Comparison of ENCODE assay signal across 29 cellular contexts in genomic region chr7:1745576-1746490, GRCh38.
"Had no signal": no experiment of that assay in that cellular context is flagged by ENCODE, and none has a peak within 500 bp of the region (broad histone marks: within the 10 kb centered on the region; RNA-seq: fewer than 3 reads in every experiment).

No MANE protein-coding gene starts in this region.

- H2AFZ ChIP-seq: parathyroid adenoma had no signal

- FAIRE-seq: islet of Langerhans had no signal

- H3K27me3 ChIP-seq: right atrium auricular region, right lobe of liver, vagina had no signal

- H3K9me3 ChIP-seq: left ventricle myocardium inferior, mucosa of descending colon, right atrium auricular region, right lobe of liver, suprapubic skin, thoracic aorta, tibial nerve, vagina had no signal

- ATAC-seq: mucosa of descending colon; naive thymus-derived CD4-positive, alpha-beta T cell; natural killer cell treated with Interleukin-12 subunit alpha and Interleukin-12 subunit beta and Interleukin-15 and Interleukin-18, amount 100 ng/mL, for 72 hours; right lobe of liver; stimulated activated memory B cell treated with anti-CD40 and anti-IgM and Interleukin-4, amounts not matched to agents 10 μg/mL and 1 μg/mL and 100 μg/mL, for 72 hours; stimulated activated naive CD8-positive, alpha-beta T cell treated with anti-CD3 and anti-CD28 coated beads, Interleukin-15, amount 100 ng/mL, for 72 hours had no signal

- H3K79me2 ChIP-seq: parathyroid adenoma had no signal

- H3K27me3 Mint-ChIP-seq: progenitor cell of endocrine pancreas; stimulated activated naive CD8-positive, alpha-beta T cell treated with anti-CD3 and anti-CD28 coated beads, Interleukin-15, amount 100 ng/mL, for 72 hours; type B pancreatic cell had no signal

- H3K27ac ChIP-seq: left ventricle myocardium inferior, parathyroid adenoma, right atrium auricular region, right lobe of liver, suprapubic skin, thoracic aorta, tibial nerve, vagina had no signal

- H3K27ac Mint-ChIP-seq: immature natural killer cell; mesothelial cell of epicardium; naive thymus-derived CD4-positive, alpha-beta T cell; natural killer cell treated with Interleukin-12 subunit alpha and Interleukin-12 subunit beta and Interleukin-15 and Interleukin-18, amount 100 ng/mL, for 72 hours; progenitor cell of endocrine pancreas; stimulated activated memory B cell treated with anti-CD40 and anti-IgM and Interleukin-4, amounts not matched to agents 10 μg/mL and 1 μg/mL and 100 μg/mL, for 72 hours; stimulated activated naive CD8-positive, alpha-beta T cell treated with anti-CD3 and anti-CD28 coated beads, Interleukin-15, amount 100 ng/mL, for 72 hours; type B pancreatic cell had no signal

- H3K9ac ChIP-seq: parathyroid adenoma had no signal

- H3K4me3 Mint-ChIP-seq: immature natural killer cell; mesothelial cell of epicardium; naive thymus-derived CD4-positive, alpha-beta T cell; natural killer cell treated with Interleukin-12 subunit alpha and Interleukin-12 subunit beta and Interleukin-15 and Interleukin-18, amount 100 ng/mL, for 72 hours; stimulated activated memory B cell treated with anti-CD40 and anti-IgM and Interleukin-4, amounts not matched to agents 10 μg/mL and 1 μg/mL and 100 μg/mL, for 72 hours; stimulated activated naive CD8-positive, alpha-beta T cell treated with anti-CD3 and anti-CD28 coated beads, Interleukin-15, amount 100 ng/mL, for 72 hours; type B pancreatic cell had no signal

- H3K4me2 ChIP-seq: smooth muscle cell had no signal

- DNase-seq: head of caudate nucleus; hippocampal formation; immature natural killer cell; left ventricle myocardium inferior; mesendoderm; naive thymus-derived CD4-positive, alpha-beta T cell; nucleus accumbens; stimulated activated CD4-positive, alpha-beta T cell treated with anti-CD3 and anti-CD28 coated beads, Interleukin-1b, Interleukin-23, amount 100 ng/mL, for 48 hours; stimulated activated CD4-positive, alpha-beta T cell treated with anti-CD3 and anti-CD28 coated beads, Interleukin-2, amount 100 ng/mL, for 48 hours; stimulated activated CD4-positive, alpha-beta T cell treated with anti-CD3 and anti-CD28 coated beads, Interleukin-4, amount 100 ng/mL, for 4 hours; stimulated activated CD8-positive, alpha-beta memory T cell treated with anti-CD3 and anti-CD28 coated beads, Interleukin-4, amount 100 ng/mL, for 48 hours; stimulated activated naive CD4-positive, alpha-beta T cell treated with Interleukin-2 at 50 U/mL for 16 hours; stimulated activated naive CD8-positive, alpha-beta T cell treated with anti-CD3 and anti-CD28 coated beads, Interleukin-15, amount 100 ng/mL, for 72 hours had no signal

- H3K4me1 ChIP-seq: parathyroid adenoma had no signal

- H3K9me3 Mint-ChIP-seq: immature natural killer cell; mesothelial cell of epicardium; naive thymus-derived CD4-positive, alpha-beta T cell; natural killer cell treated with Interleukin-12 subunit alpha and Interleukin-12 subunit beta and Interleukin-15 and Interleukin-18, amount 100 ng/mL, for 72 hours; stimulated activated memory B cell treated with anti-CD40 and anti-IgM and Interleukin-4, amounts not matched to agents 10 μg/mL and 1 μg/mL and 100 μg/mL, for 72 hours; stimulated activated naive CD8-positive, alpha-beta T cell treated with anti-CD3 and anti-CD28 coated beads, Interleukin-15, amount 100 ng/mL, for 72 hours; type B pancreatic cell had no signal

- H3K36me3 Mint-ChIP-seq: immature natural killer cell; naive thymus-derived CD4-positive, alpha-beta T cell; natural killer cell treated with Interleukin-12 subunit alpha and Interleukin-12 subunit beta and Interleukin-15 and Interleukin-18, amount 100 ng/mL, for 72 hours; stimulated activated memory B cell treated with anti-CD40 and anti-IgM and Interleukin-4, amounts not matched to agents 10 μg/mL and 1 μg/mL and 100 μg/mL, for 72 hours; type B pancreatic cell had no signal

- H3K36me3 ChIP-seq: right lobe of liver, thoracic aorta, tibial nerve, vagina had no signal

- H3K4me3 ChIP-seq: left ventricle myocardium inferior, lung, mucosa of descending colon, right atrium auricular region, right lobe of liver, smooth muscle cell, suprapubic skin, thoracic aorta, tibial nerve, vagina had no signal
